In the genomic region with DNA sequence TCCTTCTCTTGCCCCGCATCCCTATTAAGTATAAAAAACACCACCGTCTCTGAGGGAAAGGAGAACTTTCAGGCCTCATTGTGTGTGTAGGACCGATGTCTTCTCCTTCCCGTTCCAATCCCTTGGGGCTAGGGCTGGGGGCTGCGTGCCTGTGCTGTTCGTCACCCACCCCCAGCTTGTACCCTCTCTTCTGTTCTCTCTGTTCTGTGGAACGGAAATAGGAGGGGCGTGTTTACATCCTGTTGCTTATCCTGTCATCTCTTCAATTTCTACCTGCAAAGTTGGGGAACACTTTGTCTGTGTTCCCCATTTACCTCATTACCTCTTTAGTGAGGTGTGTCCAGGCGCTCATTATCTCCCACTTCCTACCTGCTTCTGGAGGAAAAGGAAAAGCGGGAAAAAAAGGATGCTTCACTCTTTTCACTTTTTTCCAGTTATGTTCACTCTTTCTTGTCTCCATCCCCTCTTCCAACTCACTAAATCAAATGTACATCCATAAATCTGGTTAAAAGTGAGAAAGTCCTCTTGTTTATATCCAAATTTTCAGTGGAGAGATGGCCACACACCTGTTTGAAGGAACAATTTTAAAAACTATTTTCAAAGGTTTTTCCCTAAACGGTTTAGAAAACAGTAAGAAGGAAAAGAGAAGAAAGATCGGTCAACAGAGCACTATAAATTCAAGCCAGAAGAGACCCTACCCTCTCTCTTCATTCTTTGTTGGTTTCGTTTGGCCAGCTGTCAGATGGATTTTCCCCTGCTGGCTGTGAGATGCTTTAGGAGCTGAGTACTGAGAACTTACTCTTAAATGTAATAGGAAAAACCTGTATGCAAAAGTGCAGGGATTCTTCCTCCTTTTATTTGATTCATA, we compare ENCODE assay signal across 8 cellular contexts. TPM values are rescaled to one million over a fixed set of nuclear protein-coding genes. Genes with fewer than 3 reads are reported as not detected.
DNase-seq lines count a peak whose midpoint lies in the region; ATAC-seq and TF ChIP-seq lines count a peak whose summit lies in the region.

No MANE protein-coding gene starts in this region.

- H3K4me1 ChIP-seq in body of pancreas: peaks cover 49% of the 10 kb centered on the region

- no peaks in the 10 kb centered on the region for H3K9me3 Mint-ChIP-seq in stimulated activated memory B cell treated with anti-CD40 and anti-IgM and Interleukin-4, amounts not matched to agents 10 μg/mL and 1 μg/mL and 100 μg/mL, for 72 hours

- peak in 2 of 7 experiments; percentile 4 to 6 for TF ChIP-seq CTCF in body of pancreas (IDR thresholded peaks at IDR 0.05)

- no peaks in the 10 kb centered on the region for H3K27me3 Mint-ChIP-seq in stimulated activated memory B cell treated with anti-CD40 and anti-IgM and Interleukin-4, amounts not matched to agents 10 μg/mL and 1 μg/mL and 100 μg/mL, for 72 hours

- peaks cover 10 to 18% of the 10 kb centered on the region in 2 donors for H3K36me3 ChIP-seq in body of pancreas (replicated peaks in 1 of 2; ENCODE audit: insufficient read depth in 1 of 2, low read depth in 2 of 2)

- no peak for TF ChIP-seq POLR2A in body of pancreas (IDR thresholded peaks at IDR 0.05)

- peak overlapping the region; percentile 21 to 43 for H3K4me3 ChIP-seq in body of pancreas

- DNase-seq in NCI-H2081 (lab: John Stamatoyannopoulos, UW) (peak; percentile 29 to 63), NCI-H2081 treated with DMSO at 0.1 percent for 48 hours (lab: John Stamatoyannopoulos, UW) (no peak), T-helper 1 cell (peak in 4 of 5 donors; percentile 44 to 78 (median 52)), body of pancreas (peak in 3 of 4 donors; percentile 42 to 66 (median 53)), left kidney (ENCODE audit: low read depth, low spot score) (peak; percentile 65), putamen (ENCODE audit: low spot score) (no peak)

- no peaks in the 10 kb centered on the region for H3K27me3 ChIP-seq in body of pancreas

- peak overlapping the region; percentile 94 to 98 (median 96) for H3K27ac ChIP-seq in body of pancreas

- ATAC-seq in HG03354 (IDR thresholded peaks at IDR 0.05; ENCODE audit: poor library complexity, severe bottlenecking, unreplicated experiment): peak; percentile 47
- peak; percentile 3 for ATAC-seq in body of pancreas
- peak; percentile 88 for ATAC-seq in stimulated activated memory B cell treated with anti-CD40 and anti-IgM and Interleukin-4, amounts not matched to agents 10 μg/mL and 1 μg/mL and 100 μg/mL, for 72 hours

- H3K36me3 Mint-ChIP-seq in stimulated activated memory B cell treated with anti-CD40 and anti-IgM and Interleukin-4, amounts not matched to agents 10 μg/mL and 1 μg/mL and 100 μg/mL, for 72 hours: peaks cover 32% of the 10 kb centered on the region

- H3K4me3 Mint-ChIP-seq in stimulated activated memory B cell treated with anti-CD40 and anti-IgM and Interleukin-4, amounts not matched to agents 10 μg/mL and 1 μg/mL and 100 μg/mL, for 72 hours: peak overlapping the region; percentile 90

- H3K9me3 ChIP-seq in body of pancreas: no peaks in the 10 kb centered on the region

- WGBS in body of pancreas, 2 donors: 17 to 20% methylated on average over 13 of the region's 13 CpGs

- H3K4me1 Mint-ChIP-seq in stimulated activated memory B cell treated with anti-CD40 and anti-IgM and Interleukin-4, amounts not matched to agents 10 μg/mL and 1 μg/mL and 100 μg/mL, for 72 hours: peaks cover 64% of the 10 kb centered on the region

- peak overlapping the region; percentile 96 for H3K27ac Mint-ChIP-seq in stimulated activated memory B cell treated with anti-CD40 and anti-IgM and Interleukin-4, amounts not matched to agents 10 μg/mL and 1 μg/mL and 100 μg/mL, for 72 hours

- intact Hi-C loops in body of pancreas (cut with DNase I): no loop called here

RNA-seq across cellular contexts. Expression of a gene that starts 1.0 kb away (rescaled TPM):
- total RNA-seq in body of pancreas: 100 to 1,000 TPM; 414 to 820 TPM

RNA-seq across cellular contexts. Expression of a gene that starts 24.1 kb away (rescaled TPM):
- not detected for total RNA-seq in body of pancreas

RNA-seq across cellular contexts. Expression of a gene that starts 32.9 kb away (rescaled TPM):
- 1 to 10 TPM; 7.8 to 8.6 TPM for total RNA-seq in body of pancreas

RNA-seq across cellular contexts. Expression of a gene that starts 33.0 kb away (rescaled TPM):
- under 1 TPM in 1 of 2 donors, not detected in 1; 0.66 TPM for total RNA-seq in body of pancreas

RNA-seq across cellular contexts. Expression of a gene that starts 39.6 kb away (rescaled TPM):
- total RNA-seq in body of pancreas: 10 to 100 TPM in 1 of 2 donors, 1 to 10 TPM in 1; 8.3 to 16.5 TPM

Comparison
In these comparisons a context has a peak if more than half of its experiments do, and no peak if none do; other contexts are left out.
1. DNase-seq: peak in NCI-H2081 (2 of 2), T-helper 1 cell (4 of 5), body of pancreas (3 of 4) and left kidney (single experiment); none in NCI-H2081 treated with DMSO at 0.1 percent for 48 hours (single experiment) and putamen (single experiment).
2. ATAC-seq: peak in every context shown above with its lines; median percentile 88 in stimulated activated memory B cell treated with anti-CD40 and anti-IgM and Interleukin-4, amounts not matched to agents 10 μg/mL and 1 μg/mL and 100 μg/mL, for 72 hours; 47 in HG03354; 3 in body of pancreas.